Comparison of ENCODE assay signal across 8 cellular contexts in genomic region chr5:10424124-10424731, GRCh38. TPM values are rescaled to one million over a fixed set of nuclear protein-coding genes. Genes with fewer than 3 reads are reported as not detected.
A peak's percentile ranks its signal among the peaks of the same experiment; 100 is the strongest.
DNase-seq lines count a peak whose midpoint lies in the region; ATAC-seq and TF ChIP-seq lines count a peak whose summit lies in the region.

No MANE protein-coding gene starts in this region.

- ATAC-seq in GM18909 (IDR thresholded peaks at IDR 0.05; ENCODE audit: poor library complexity, unreplicated experiment), result peak; percentile 51
- no peak for ATAC-seq in GM19328 (IDR thresholded peaks at IDR 0.05; ENCODE audit: unreplicated experiment)

- H3K9me3 ChIP-seq in ascending aorta, result no peaks in the 10 kb centered on the region

- H3K27ac ChIP-seq in ascending aorta, result no peak overlapping the region

- intact Hi-C loops in ascending aorta (cut with DNase I), result loop anchor here (1.0 kb wide), 1 partner anchor 140 kb away; no protein-coding TSS in a partner anchor

- no peak overlapping the region for H3K4me3 ChIP-seq in ascending aorta

- no peaks in the 10 kb centered on the region for H3K27me3 ChIP-seq in ascending aorta

- peaks cover 53 to 83% of the 10 kb centered on the region in 2 donors for H3K36me3 ChIP-seq in ascending aorta

- peak in 2 of 3 experiments; percentile 31 to 50 for TF ChIP-seq CTCF in ascending aorta (IDR thresholded peaks at IDR 0.05)

- DNase-seq in CD1c-positive myeloid dendritic cell (ENCODE audit: extremely low spot score) (peak; percentile 32), NCI-H2081 (lab: John Stamatoyannopoulos, UW) (peak; percentile 70 to 75), ascending aorta (ENCODE audit: low spot score in 2 of 2) (no peak), inferior parietal cortex (ENCODE audit: extremely low spot score) (peak; percentile 78), OCI-M2 (lab: John Stamatoyannopoulos, UW; ENCODE audit: unreplicated experiment) (no peak)
- DNase-seq in effector CD4-positive, alpha-beta T cell, result no peak

- H3K4me1 ChIP-seq in ascending aorta, result no peaks in the 10 kb centered on the region

RNA-seq across cellular contexts. Expression of gene ROPN1L, which starts 17.5 kb away (rescaled TPM):
- total RNA-seq in ascending aorta, result not detected

Comparison
In these comparisons a context has a peak if more than half of its experiments do, and no peak if none do; other contexts are left out.
1. DNase-seq: peak in CD1c-positive myeloid dendritic cell (single experiment), NCI-H2081 (2 of 2) and inferior parietal cortex (single experiment); none in ascending aorta (0 of 2), OCI-M2 (single experiment) and effector CD4-positive, alpha-beta T cell (single experiment).